In the genomic region with DNA sequence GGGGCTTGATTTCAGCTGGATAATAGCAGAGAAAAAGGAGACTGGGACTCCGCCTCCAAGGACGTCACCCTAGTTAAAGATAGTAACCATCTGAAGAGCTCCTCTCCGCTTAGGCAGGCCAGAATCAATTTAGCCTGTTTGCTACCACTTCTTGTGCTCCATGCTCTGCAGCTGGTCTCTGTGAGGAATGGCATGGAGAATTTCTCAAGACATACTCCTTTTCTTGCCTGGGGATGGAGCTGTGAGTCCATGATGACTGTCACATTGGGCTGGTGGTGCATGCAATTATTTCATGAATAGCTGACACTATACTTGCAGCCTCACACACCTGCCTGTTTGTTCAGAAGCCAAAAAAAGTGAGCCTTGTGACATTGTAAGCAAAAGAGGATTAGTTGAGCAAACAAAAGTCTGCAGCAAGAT, we compare ENCODE assay signal across 8 cellular contexts.
A peak's percentile ranks its signal among the peaks of the same experiment; 100 is the strongest.
DNase-seq lines count a peak whose midpoint lies in the region; ATAC-seq and TF ChIP-seq lines count a peak whose summit lies in the region.

No MANE protein-coding gene starts in this region.

- DNase-seq in GF-D8 (lab: John Stamatoyannopoulos, UW) (peak; percentile 18), NCI-H1092 treated with DMSO at 0.1 percent for 48 hours (lab: John Stamatoyannopoulos, UW) (peak; percentile 59), myocyte (ENCODE audit: low read depth) (peak; percentile 87)
- DNase-seq in activated effector memory CD4-positive, alpha-beta T cell treated with anti-CD3 and anti-CD28 coated beads, Interleukin-2, amount 50 U/mL, for 16 hours: no peak
- DNase-seq in activated CD4-positive, alpha-beta T cell treated with anti-CD3 and anti-CD28 coated beads for 4 hours: no peak

- TF ChIP-seq POLR2A in GM18505 (IDR thresholded peaks at IDR 0.05; ENCODE audit: borderline replicate concordance, extremely low read depth, insufficient read depth, insufficient read length): no peak

- no peak overlapping the region for H3K4me3 ChIP-seq in WI38 (ENCODE audit: low read depth, low read length)

- ATAC-seq in GM18505 (IDR thresholded peaks at IDR 0.05; ENCODE audit: unreplicated experiment) (no peak), GM19455 (IDR thresholded peaks at IDR 0.05; ENCODE audit: unreplicated experiment) (no peak)

- 0 out of 2 replicates have a peak, but pooled peaks have one; percentile 11 for TF ChIP-seq CTCF in WI38 (IDR thresholded peaks at IDR 0.05; ENCODE audit: low read depth, low read length)

Comparison
In these comparisons a context has a peak if more than half of its experiments do, and no peak if none do; other contexts are left out.
1. DNase-seq: peak in GF-D8 (single experiment), NCI-H1092 treated with DMSO at 0.1 percent for 48 hours (single experiment) and myocyte (single experiment); none in activated effector memory CD4-positive, alpha-beta T cell treated with anti-CD3 and anti-CD28 coated beads, Interleukin-2, amount 50 U/mL, for 16 hours (single experiment) and activated CD4-positive, alpha-beta T cell treated with anti-CD3 and anti-CD28 coated beads for 4 hours (0 of 2).